In genomic region chrX:44400588-44400987, GRCh38 we compare ENCODE assay signal across 10 cellular contexts. TPM values are rescaled to one million over a fixed set of nuclear protein-coding genes. Genes with fewer than 3 reads are reported as not detected.
DNase-seq lines count a peak whose midpoint lies in the region; ATAC-seq and TF ChIP-seq lines count a peak whose summit lies in the region.
"Had no signal": no experiment of that assay in that cellular context is flagged by ENCODE, and none has a peak within 500 bp of the region (broad histone marks: within the 10 kb centered on the region; RNA-seq: fewer than 3 reads in every experiment).

No MANE protein-coding gene starts in this region.

- peaks cover 18% of the 10 kb centered on the region for H3K27me3 Mint-ChIP-seq in activated T-cell treated with anti-CD3 and anti-CD28 coated beads, Interleukin-2, amount 50 U/mL, for 24 hours
- peaks cover 2% of the 10 kb centered on the region for H3K27me3 Mint-ChIP-seq in glutamatergic neuron (ENCODE audit: unreplicated experiment)
- H3K27me3 Mint-ChIP-seq in stimulated activated naive CD8-positive, alpha-beta T cell treated with anti-CD3 and anti-CD28 coated beads, Interleukin-15, amount 100 ng/mL, for 72 hours = no peaks in the 10 kb centered on the region
- H3K27me3 Mint-ChIP-seq: IgD-negative memory B cell had no signal

- peak; percentile 45 for ATAC-seq in stimulated activated naive CD8-positive, alpha-beta T cell treated with anti-CD3 and anti-CD28 coated beads, Interleukin-15, amount 100 ng/mL, for 72 hours
- ATAC-seq in left ventricle myocardium superior = no peak

- H3K4me1 Mint-ChIP-seq in activated T-cell treated with anti-CD3 and anti-CD28 coated beads, Interleukin-2, amount 50 U/mL, for 24 hours (ENCODE audit: low read depth) = peaks cover 7% of the 10 kb centered on the region
- peaks cover 2% of the 10 kb centered on the region for H3K4me1 Mint-ChIP-seq in glutamatergic neuron (ENCODE audit: low read depth, unreplicated experiment)
- H3K4me1 Mint-ChIP-seq in stimulated activated naive CD8-positive, alpha-beta T cell treated with anti-CD3 and anti-CD28 coated beads, Interleukin-15, amount 100 ng/mL, for 72 hours = no peaks in the 10 kb centered on the region
- H3K4me1 Mint-ChIP-seq: CD8-positive, alpha-beta memory T cell; IgD-negative memory B cell had no signal

- no peaks in the 10 kb centered on the region for H3K9me3 Mint-ChIP-seq in activated T-cell treated with anti-CD3 and anti-CD28 coated beads, Interleukin-2, amount 50 U/mL, for 24 hours
- H3K9me3 Mint-ChIP-seq in glutamatergic neuron (ENCODE audit: unreplicated experiment) = no peaks in the 10 kb centered on the region
- peaks cover 0 to 5% of the 10 kb centered on the region in 2 donors for H3K9me3 Mint-ChIP-seq in stimulated activated naive CD8-positive, alpha-beta T cell treated with anti-CD3 and anti-CD28 coated beads, Interleukin-15, amount 100 ng/mL, for 72 hours

- peak; percentile 50 for DNase-seq in activated CD8-positive, alpha-beta memory T cell treated with anti-CD3 and anti-CD28 coated beads, Interleukin-2, amount 50 U/mL, for 48 hours
- no peak for DNase-seq in activated CD8-positive, alpha-beta memory T cell treated with anti-CD3 and anti-CD28 coated beads for 24 hours
- peak; percentile 33 for DNase-seq in activated T-cell treated with anti-CD3 and anti-CD28 coated beads, Interleukin-2, amount 50 U/mL, for 24 hours
- DNase-seq in glutamatergic neuron (no peak), NCI-H2107 (lab: John Stamatoyannopoulos, UW) (no peak), left ventricle myocardium superior (no peak), UCSD-AML1 (lab: John Stamatoyannopoulos, UW; ENCODE audit: unreplicated experiment) (no peak)
- peak in 1 of 2 donors; percentile 37 for DNase-seq in stimulated activated naive CD8-positive, alpha-beta T cell treated with anti-CD3 and anti-CD28 coated beads, Interleukin-15, amount 100 ng/mL, for 72 hours
- DNase-seq: CD8-positive, alpha-beta memory T cell had no signal

- no peak overlapping the region for H3K4me3 Mint-ChIP-seq in activated T-cell treated with anti-CD3 and anti-CD28 coated beads, Interleukin-2, amount 50 U/mL, for 24 hours
- H3K4me3 Mint-ChIP-seq in glutamatergic neuron (ENCODE audit: unreplicated experiment) = no peak overlapping the region
- H3K4me3 Mint-ChIP-seq in stimulated activated naive CD8-positive, alpha-beta T cell treated with anti-CD3 and anti-CD28 coated beads, Interleukin-15, amount 100 ng/mL, for 72 hours = no peak overlapping the region
- H3K4me3 Mint-ChIP-seq: CD8-positive, alpha-beta memory T cell; IgD-negative memory B cell had no signal

- intact Hi-C loops in left ventricle myocardium superior (cut with micrococcal nuclease) = no loop called here

- TF ChIP-seq CTCF in glutamatergic neuron (IDR thresholded peaks at IDR 0.05; ENCODE audit: partially characterized antibody, unreplicated experiment) = no peak

- no peak overlapping the region for H3K27ac Mint-ChIP-seq in activated T-cell treated with anti-CD3 and anti-CD28 coated beads, Interleukin-2, amount 50 U/mL, for 24 hours
- peak overlapping the region; percentile 1 for H3K27ac Mint-ChIP-seq in glutamatergic neuron (ENCODE audit: unreplicated experiment)
- no peak overlapping the region for H3K27ac Mint-ChIP-seq in stimulated activated naive CD8-positive, alpha-beta T cell treated with anti-CD3 and anti-CD28 coated beads, Interleukin-15, amount 100 ng/mL, for 72 hours
- H3K27ac Mint-ChIP-seq: CD8-positive, alpha-beta memory T cell; IgD-negative memory B cell had no signal

- H3K36me3 Mint-ChIP-seq in activated T-cell treated with anti-CD3 and anti-CD28 coated beads, Interleukin-2, amount 50 U/mL, for 24 hours (ENCODE audit: low read depth) = no peaks in the 10 kb centered on the region
- peaks cover 5% of the 10 kb centered on the region for H3K36me3 Mint-ChIP-seq in glutamatergic neuron (ENCODE audit: unreplicated experiment)
- H3K36me3 Mint-ChIP-seq: CD8-positive, alpha-beta memory T cell; IgD-negative memory B cell had no signal

RNA-seq across cellular contexts. Expression of gene EFHC2, which starts 57.1 kb away (rescaled TPM):
- total RNA-seq in glutamatergic neuron (ENCODE audit: unreplicated experiment) = not detected
- total RNA-seq in left ventricle myocardium superior = 14.6 TPM

Comparison
In these comparisons a context has a peak if more than half of its experiments do, and no peak if none do; other contexts are left out.
1. DNase-seq: peak in activated CD8-positive, alpha-beta memory T cell treated with anti-CD3 and anti-CD28 coated beads, Interleukin-2, amount 50 U/mL, for 48 hours (single experiment) and activated T-cell treated with anti-CD3 and anti-CD28 coated beads, Interleukin-2, amount 50 U/mL, for 24 hours (single experiment); none in activated CD8-positive, alpha-beta memory T cell treated with anti-CD3 and anti-CD28 coated beads for 24 hours (single experiment), glutamatergic neuron (single experiment), NCI-H2107 (single experiment), left ventricle myocardium superior (single experiment) and UCSD-AML1 (single experiment).
2. RNA of gene EFHC2, which starts 57.1 kb away (total RNA-seq): 14.6 TPM in left ventricle myocardium superior (single experiment); not detected in glutamatergic neuron (single experiment); every median in the first group is over 10 times any median in the second.